In genomic region chr14:96512602-96513397, GRCh38 we compare ENCODE assay signal across 1 cellular context.
A peak's percentile ranks its signal among the peaks of the same experiment; 100 is the strongest.
TF ChIP-seq lines count a peak whose summit lies in the region.

No MANE protein-coding gene starts in this region.

TF ChIP-seq in HepG2, 621 proteins besides CTCF, POLR2A, EP300 and RAD21 (continued from another document and continues in another):
- 0 out of 2 replicates have a peak, but pooled peaks have one; percentile 8 for TF ChIP-seq FOXP4 (CRISPR knock-in tag; IDR thresholded peaks at IDR 0.05)
- TF ChIP-seq PAXIP1 (CRISPR knock-in tag; conservative IDR thresholded peaks at IDR 0.05) = peak; percentile 51; the same call in 1 of the 2 replicates
- peak; percentile 94 for TF ChIP-seq ZNF770 (CRISPR knock-in tag; IDR thresholded peaks at IDR 0.05)
- no peak for TF ChIP-seq TRAFD1 (CRISPR knock-in tag; IDR thresholded peaks at IDR 0.05; ENCODE audit: borderline replicate concordance)
- no peak for TF ChIP-seq HOXD1 (CRISPR knock-in tag; IDR thresholded peaks at IDR 0.05)
- TF ChIP-seq ZNF580 (CRISPR knock-in tag; IDR thresholded peaks at IDR 0.05; ENCODE audit: borderline replicate concordance, low read depth) = 0 out of 2 replicates have a peak, but pooled peaks have one; percentile 24
- TF ChIP-seq ZNF317 (CRISPR knock-in tag; IDR thresholded peaks at IDR 0.05) = 0 out of 2 replicates have a peak, but pooled peaks have one; percentile 32
- peak; percentile 33; the same call in 1 of the 2 replicates for TF ChIP-seq ZMYM3 (CRISPR knock-in tag; IDR thresholded peaks at IDR 0.05)
- peak; percentile 94 for TF ChIP-seq ZNF121 (CRISPR knock-in tag; IDR thresholded peaks at IDR 0.05)
- no peak for TF ChIP-seq REL (CRISPR knock-in tag; conservative IDR thresholded peaks at IDR 0.05)
- no peak for TF ChIP-seq MTA1 (CRISPR knock-in tag; IDR thresholded peaks at IDR 0.05; ENCODE audit: borderline replicate concordance)
- no peak for TF ChIP-seq SKI (IDR thresholded peaks at IDR 0.05; ENCODE audit: partially characterized antibody)
- no peak for TF ChIP-seq GLI4 (CRISPR knock-in tag; IDR thresholded peaks at IDR 0.05; ENCODE audit: borderline replicate concordance)
- no peak for TF ChIP-seq SOX6 (IDR thresholded peaks at IDR 0.05)
- TF ChIP-seq SOX6 (CRISPR knock-in tag; IDR thresholded peaks at IDR 0.05) = no peak
- TF ChIP-seq HNF1B (CRISPR knock-in tag; IDR thresholded peaks at IDR 0.05) = no peak
- TF ChIP-seq ASH2L (IDR thresholded peaks at IDR 0.05; ENCODE audit: insufficient read length, low read depth, low read length) = peak; percentile 25
- no peak for TF ChIP-seq ZNF205 (CRISPR knock-in tag; IDR thresholded peaks at IDR 0.05)
- no peak for TF ChIP-seq ZNF280B (CRISPR knock-in tag; IDR thresholded peaks at IDR 0.05; ENCODE audit: borderline replicate concordance)
- TF ChIP-seq ARID3A (IDR thresholded peaks at IDR 0.05; ENCODE audit: low read depth, low read length) = 0 out of 2 replicates have a peak, but pooled peaks have one; percentile 43
- no peak for TF ChIP-seq ZNF572 (CRISPR knock-in tag; IDR thresholded peaks at IDR 0.05)
- peak; percentile 11; the same call in 1 of the 2 replicates for TF ChIP-seq DRAP1 (CRISPR knock-in tag; IDR thresholded peaks at IDR 0.05)
- TF ChIP-seq FOXC1 (CRISPR knock-in tag; IDR thresholded peaks at IDR 0.05; ENCODE audit: borderline replicate concordance) = no peak
- TF ChIP-seq ZNF724P (CRISPR knock-in tag; IDR thresholded peaks at IDR 0.05; ENCODE audit: borderline replicate concordance) = no peak
- TF ChIP-seq POLR2AphosphoS2 (IDR thresholded peaks at IDR 0.05; ENCODE audit: low read depth, low read length) = no peak
- TF ChIP-seq ZMYM4 (CRISPR knock-in tag; IDR thresholded peaks at IDR 0.05) = 0 out of 2 replicates have a peak, but pooled peaks have one; percentile 25
- no peak for TF ChIP-seq FOXA1 (IDR thresholded peaks at IDR 0.05)
- TF ChIP-seq FOXA1 (CRISPR knock-in tag; IDR thresholded peaks at IDR 0.05) = no peak
- TF ChIP-seq HDAC2 (CRISPR knock-in tag; IDR thresholded peaks at IDR 0.05) = peak; percentile 17; the same call in 1 of the 2 replicates
- TF ChIP-seq NRL (CRISPR knock-in tag; IDR thresholded peaks at IDR 0.05; ENCODE audit: borderline replicate concordance) = no peak
- TF ChIP-seq POGZ (CRISPR knock-in tag; IDR thresholded peaks at IDR 0.05) = 0 out of 2 replicates have a peak, but pooled peaks have one; percentile 18
- TF ChIP-seq MLX (CRISPR knock-in tag; IDR thresholded peaks at IDR 0.05) = no peak
- TF ChIP-seq DZIP1 (CRISPR knock-in tag; IDR thresholded peaks at IDR 0.05) = no peak
- peak; percentile 27; the same call in 1 of the 2 replicates for TF ChIP-seq HOMEZ (CRISPR knock-in tag; IDR thresholded peaks at IDR 0.05; ENCODE audit: low read depth)
- no peak for TF ChIP-seq HHEX (CRISPR knock-in tag; IDR thresholded peaks at IDR 0.05)
- TF ChIP-seq ZNF30 (CRISPR knock-in tag; IDR thresholded peaks at IDR 0.05) = no peak
- TF ChIP-seq NR2F2 (IDR thresholded peaks at IDR 0.05; ENCODE audit: borderline replicate concordance, low read depth) = no peak
- TF ChIP-seq MBNL3 (CRISPR knock-in tag; conservative IDR thresholded peaks at IDR 0.05) = no peak
